ENCODE assay signal across 8 cellular contexts in genomic region chr1:186482661-186483255, GRCh38. TPM values are rescaled to one million over a fixed set of nuclear protein-coding genes. Genes with fewer than 3 reads are reported as not detected.
DNase-seq lines count a peak whose midpoint lies in the region; ATAC-seq and TF ChIP-seq lines count a peak whose summit lies in the region.

No MANE protein-coding gene starts in this region.

- peak; percentile 40; the same call in 1 of the 2 replicates for TF ChIP-seq CTCF in HEK293 (tag by site-specific recombination; IDR thresholded peaks at IDR 0.05)
- peak; percentile 36 to 64 (median 49) for TF ChIP-seq CTCF in breast epithelium (IDR thresholded peaks at IDR 0.05)
- peak; percentile 93 for TF ChIP-seq CTCF in kidney epithelial cell (IDR thresholded peaks at IDR 0.05; ENCODE audit: insufficient read depth, low read length, poor library complexity, severe bottlenecking)

- H3K27ac ChIP-seq in HEK293 (ENCODE audit: extremely low read depth, low read depth, low read length) (no peak overlapping the region), breast epithelium (no peak overlapping the region)

- no peak for TF ChIP-seq POLR2A in breast epithelium (IDR thresholded peaks at IDR 0.05)

- peak; percentile 10 to 65 for DNase-seq in NCI-H524 (lab: John Stamatoyannopoulos, UW)
- no peak for DNase-seq in NCI-H524 treated with DMSO at 0.1 percent for 48 hours (lab: John Stamatoyannopoulos, UW)
- DNase-seq in MV-4-11 (lab: John Stamatoyannopoulos, UW): peak; percentile 47
- peak in 21 of 34 experiments; percentile 0 to 29 (median 11) for DNase-seq in T-cell
- DNase-seq in breast epithelium (ENCODE audit: low spot score in 2 of 2): peak in 1 of 2 donors; percentile 26
- no peak for DNase-seq in kidney epithelial cell (ENCODE audit: low read depth)
- peak; percentile 4 to 25 for DNase-seq in stimulated activated CD4-positive, alpha-beta T cell treated with anti-CD3 and anti-CD28 coated beads, Interleukin-4, amount 100 ng/mL, for 4 hours

- H3K9me3 ChIP-seq in HEK293 (ENCODE audit: control insufficient read depth, insufficient read depth, low read depth, low read length): no peaks in the 10 kb centered on the region
- H3K9me3 ChIP-seq in breast epithelium: no peaks in the 10 kb centered on the region

- H3K4me1 ChIP-seq in HEK293 (ENCODE audit: control insufficient read depth, insufficient read depth, low read length) (peaks cover 7% of the 10 kb centered on the region; the same call in 1 of the 2 replicates), breast epithelium (no peaks in the 10 kb centered on the region)

- CTCF ChIA-PET in HEK293 (lab: Yijun Ruan, JAX) (interaction anchor here (0.5 to 1.1 kb wide), 17 partner anchors 9 to 1783 kb away, joined by 3 to 8 read pairs (median 4); no protein-coding TSS in a partner anchor), T-cell (lab: Charles Lee) (interaction anchor here (1.0 to 1.1 kb wide), 2 partner anchors 503 to 504 kb away, joined by 3 to 7 read pairs; no protein-coding TSS in a partner anchor)

- intact Hi-C loops in breast epithelium (cut with DNase I; ENCODE audit: low total_unique reads): no loop called here

- H3K36me3 ChIP-seq in HEK293 (ENCODE audit: control insufficient read depth in 2 of 2, insufficient read depth in 1 of 2, low read length in 2 of 2): no peaks in the 10 kb centered on the region
- H3K36me3 ChIP-seq in breast epithelium: no peaks in the 10 kb centered on the region
- H3K36me3 ChIP-seq in kidney epithelial cell (ENCODE audit: control insufficient read depth, insufficient read depth, low read length): no peaks in the 10 kb centered on the region

- no peaks in the 10 kb centered on the region for H3K4me1 Mint-ChIP-seq in T-cell

- H3K27me3 Mint-ChIP-seq in T-cell: peaks cover 0 to 2% of the 10 kb centered on the region in 2 donors

- no peak overlapping the region for H3K27ac Mint-ChIP-seq in T-cell

- H3K9me3 Mint-ChIP-seq in T-cell: no peaks in the 10 kb centered on the region

- peak in 1 of 4 experiments; percentile 54 for ATAC-seq in T-cell (replicated peaks in 1 of 4)

- POLR2A ChIA-PET in HEK293 (lab: Yijun Ruan, JAX): no interaction called here
- POLR2A ChIA-PET in T-cell (lab: Charles Lee): no interaction called here

- no peaks in the 10 kb centered on the region for H3K36me3 Mint-ChIP-seq in T-cell

- H3K4me3 Mint-ChIP-seq in T-cell: no peak overlapping the region

- no peaks in the 10 kb centered on the region for H3K27me3 ChIP-seq in breast epithelium
- H3K27me3 ChIP-seq in kidney epithelial cell (ENCODE audit: control insufficient read depth, insufficient read depth, low read length): no peaks in the 10 kb centered on the region

- no peak overlapping the region for H3K4me3 ChIP-seq in HEK293 (ENCODE audit: low read depth, low read length)
- no peak overlapping the region for H3K4me3 ChIP-seq in breast epithelium
- no peak overlapping the region for H3K4me3 ChIP-seq in kidney epithelial cell (ENCODE audit: low read depth, low read length)

TF ChIP-seq in HEK293, 187 proteins besides CTCF, POLR2A, EP300 and RAD21:
- TF ChIP-seq ZNF660 (tag by site-specific recombination; IDR thresholded peaks at IDR 0.05): 0 out of 2 replicates have a peak, but pooled peaks have one; percentile 20
- TF ChIP-seq ZNF654 (tag by site-specific recombination; IDR thresholded peaks at IDR 0.05; ENCODE audit: low read depth): peak; percentile 74
- no peak for TF ChIP-seq ZNF561 (tag by site-specific recombination; IDR thresholded peaks at IDR 0.05; ENCODE audit: borderline replicate concordance)

RNA-seq across cellular contexts. Expression of gene PDC, which starts 21.8 kb away (rescaled TPM):
- total RNA-seq in T-cell (not detected), breast epithelium (not detected), kidney epithelial cell (not detected in 2 replicates)

Comparison
In these comparisons a context has a peak if more than half of its experiments do, and no peak if none do; other contexts are left out.
1. DNase-seq: peak in NCI-H524 (2 of 2), MV-4-11 (single experiment), T-cell (21 of 34) and stimulated activated CD4-positive, alpha-beta T cell treated with anti-CD3 and anti-CD28 coated beads, Interleukin-4, amount 100 ng/mL, for 4 hours (2 of 2); none in NCI-H524 treated with DMSO at 0.1 percent for 48 hours (single experiment) and kidney epithelial cell (single experiment).
2. CTCF ChIP-seq: peak in every context shown above with its lines; median percentile 93 in kidney epithelial cell; 49 in breast epithelium; 40 in HEK293.